In the genomic region with DNA sequence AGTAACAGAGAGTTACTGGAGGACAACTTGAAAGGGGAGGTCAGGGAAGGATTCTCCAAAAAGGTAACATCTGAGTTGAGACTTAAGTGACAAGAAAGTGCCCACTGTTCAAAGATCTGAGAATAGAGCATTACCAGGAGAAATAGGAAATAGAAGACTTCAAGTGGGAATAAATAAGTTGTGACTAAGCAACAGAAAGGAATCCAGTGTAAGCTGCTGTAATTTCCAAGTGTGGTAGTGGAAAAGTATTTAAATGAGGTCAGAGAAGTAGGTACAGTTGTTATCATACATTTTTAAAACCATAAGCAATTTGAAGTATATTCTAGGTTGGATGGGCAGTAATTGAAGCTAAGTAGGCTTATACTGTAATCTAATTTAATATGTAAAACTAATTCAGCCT, we compare ENCODE assay signal across 31 cellular contexts.
"Had no signal": no experiment of that assay in that cellular context is flagged by ENCODE, and none has a peak within 500 bp of the region (broad histone marks: within the 10 kb centered on the region; RNA-seq: fewer than 3 reads in every experiment).

No MANE protein-coding gene starts in this region.

- DNase-seq: activated CD4-positive, alpha-beta T cell treated with anti-CD3 and anti-CD28 coated beads for 36 hours; activated CD4-positive, alpha-beta T cell treated with anti-CD3 and anti-CD28 coated beads, Interleukin-2, amount 10 ng/mL, durations not matched to agents 7 days and 5 days; activated CD4-positive, alpha-beta T cell treated with anti-CD3 and anti-CD28 coated beads, Interleukin-2, amount 50 U/mL, for 48 hours; activated CD8-positive, alpha-beta T cell treated with anti-CD3 and anti-CD28 coated beads, Interleukin-2, amount 10 ng/mL, durations not matched to agents 7 days and 5 days; activated gamma-delta T cell treated with Interleukin-2 at 50 U/mL for 16 hours; activated naive CD4-positive, alpha-beta T cell treated with anti-CD3 and anti-CD28 coated beads for 36 hours; activated T-cell treated with anti-CD3 and anti-CD28 coated beads, Interleukin-2, amount 50 U/mL, for 24 hours; amniotic stem cell; aorta; Karpas-422; KBM-7; MG63; NCI-H1048; NCI-H1105 treated with DMSO at 0.1 percent for 48 hours; NCI-H1436 treated with DMSO at 0.1 percent for 48 hours; NCI-H1694 treated with DMSO at 0.1 percent for 48 hours; NCI-H2029; NCI-H345; NCI-H524 treated with DMSO at 0.1 percent for 48 hours; NK-92 treated with Interleukin-12 subunit alpha and Interleukin-12 subunit beta, amount 100 ng/mL, for 24 hours; PC-3; Peyer's patch; RPMI8226; SIG-M5 had no signal

- H3K27me3 ChIP-seq: cardiac muscle cell, MG63, Peyer's patch had no signal

- H3K36me3 Mint-ChIP-seq: activated naive CD4-positive, alpha-beta T cell treated with anti-CD3 and anti-CD28 coated beads, Interleukin-2, amount 50 U/mL, for 72 hours; IgD-negative memory B cell had no signal

- H3K27ac ChIP-seq: cardiac muscle cell, Peyer's patch had no signal

- H3K4me3 Mint-ChIP-seq: activated CD4-positive, alpha-beta T cell treated with anti-CD3 and anti-CD28 coated beads for 36 hours; activated CD4-positive, alpha-beta T cell treated with anti-CD3 and anti-CD28 coated beads, Interleukin-2, amount 10 ng/mL, durations not matched to agents 7 days and 5 days; activated CD8-positive, alpha-beta T cell treated with anti-CD3 and anti-CD28 coated beads, Interleukin-2, amount 10 ng/mL, durations not matched to agents 7 days and 5 days; activated naive CD4-positive, alpha-beta T cell treated with anti-CD3 and anti-CD28 coated beads for 36 hours; activated T-cell treated with anti-CD3 and anti-CD28 coated beads, Interleukin-2, amount 50 U/mL, for 24 hours; central memory CD8-positive, alpha-beta T cell; IgD-negative memory B cell; T-helper 1 cell treated with Interleukin-12 subunit alpha and Interleukin-12 subunit beta and Interleukin-4 antibody, amounts not matched to agents 30 μg/mL and 1 μg/mL, for 36 hours; T-helper 2 cell treated with Interferon-gamma antibody and Interleukin-4, amounts not matched to agents 5 μg/mL and 100 μg/mL, for 36 hours had no signal

- H3K27ac Mint-ChIP-seq: activated CD4-positive, alpha-beta T cell treated with anti-CD3 and anti-CD28 coated beads for 36 hours; activated CD4-positive, alpha-beta T cell treated with anti-CD3 and anti-CD28 coated beads, Interleukin-2, amount 10 ng/mL, durations not matched to agents 7 days and 5 days; activated CD8-positive, alpha-beta T cell treated with anti-CD3 and anti-CD28 coated beads, Interleukin-2, amount 10 ng/mL, durations not matched to agents 7 days and 5 days; activated naive CD4-positive, alpha-beta T cell treated with anti-CD3 and anti-CD28 coated beads for 36 hours; activated naive CD4-positive, alpha-beta T cell treated with anti-CD3 and anti-CD28 coated beads, Interleukin-2, amount 50 U/mL, for 72 hours; activated T-cell treated with anti-CD3 and anti-CD28 coated beads, Interleukin-2, amount 50 U/mL, for 24 hours; activated T-helper 2 cell treated with anti-CD3 and anti-CD28 coated beads, Interferon-gamma antibody, Interleukin-2, Interleukin-4, amounts not matched to agents 10 μg/mL and 5 μg/mL and 100 μg/mL, durations not matched to agents 14 hours and 24 hours and 36 hours; IgD-negative memory B cell; T-helper 1 cell treated with Interleukin-12 subunit alpha and Interleukin-12 subunit beta and Interleukin-4 antibody, amounts not matched to agents 30 μg/mL and 1 μg/mL, for 36 hours; T-helper 2 cell treated with Interferon-gamma antibody and Interleukin-4, amounts not matched to agents 5 μg/mL and 100 μg/mL, for 36 hours had no signal

- H3K4me1 Mint-ChIP-seq: activated CD4-positive, alpha-beta T cell treated with anti-CD3 and anti-CD28 coated beads for 36 hours; activated CD4-positive, alpha-beta T cell treated with anti-CD3 and anti-CD28 coated beads, Interleukin-2, amount 10 ng/mL, durations not matched to agents 7 days and 5 days; central memory CD8-positive, alpha-beta T cell; IgD-negative memory B cell had no signal

- H3K9me3 Mint-ChIP-seq: activated CD4-positive, alpha-beta T cell treated with anti-CD3 and anti-CD28 coated beads, Interleukin-2, amount 10 ng/mL, durations not matched to agents 7 days and 5 days; activated T-cell treated with anti-CD3 and anti-CD28 coated beads, Interleukin-2, amount 50 U/mL, for 24 hours; activated T-helper 2 cell treated with anti-CD3 and anti-CD28 coated beads, Interferon-gamma antibody, Interleukin-2, Interleukin-4, amounts not matched to agents 10 μg/mL and 5 μg/mL and 100 μg/mL, durations not matched to agents 14 hours and 24 hours and 36 hours; central memory CD8-positive, alpha-beta T cell; T-helper 1 cell treated with Interleukin-12 subunit alpha and Interleukin-12 subunit beta and Interleukin-4 antibody, amounts not matched to agents 30 μg/mL and 1 μg/mL, for 36 hours; T-helper 2 cell treated with Interferon-gamma antibody and Interleukin-4, amounts not matched to agents 5 μg/mL and 100 μg/mL, for 36 hours had no signal

- H3K27me3 Mint-ChIP-seq: activated CD4-positive, alpha-beta T cell treated with anti-CD3 and anti-CD28 coated beads, Interleukin-2, amount 10 ng/mL, durations not matched to agents 7 days and 5 days; activated T-cell treated with anti-CD3 and anti-CD28 coated beads, Interleukin-2, amount 50 U/mL, for 24 hours; central memory CD8-positive, alpha-beta T cell; IgD-negative memory B cell had no signal

- H3K4me1 ChIP-seq: Peyer's patch had no signal

- H3K4me3 ChIP-seq: cardiac muscle cell, MG63, Peyer's patch had no signal

- H3K9me3 ChIP-seq: MG63, Peyer's patch had no signal

- H3K36me3 ChIP-seq: cardiac muscle cell, MG63, Peyer's patch had no signal
